Comparison of ENCODE assay signal across 8 cellular contexts in the genomic region with DNA sequence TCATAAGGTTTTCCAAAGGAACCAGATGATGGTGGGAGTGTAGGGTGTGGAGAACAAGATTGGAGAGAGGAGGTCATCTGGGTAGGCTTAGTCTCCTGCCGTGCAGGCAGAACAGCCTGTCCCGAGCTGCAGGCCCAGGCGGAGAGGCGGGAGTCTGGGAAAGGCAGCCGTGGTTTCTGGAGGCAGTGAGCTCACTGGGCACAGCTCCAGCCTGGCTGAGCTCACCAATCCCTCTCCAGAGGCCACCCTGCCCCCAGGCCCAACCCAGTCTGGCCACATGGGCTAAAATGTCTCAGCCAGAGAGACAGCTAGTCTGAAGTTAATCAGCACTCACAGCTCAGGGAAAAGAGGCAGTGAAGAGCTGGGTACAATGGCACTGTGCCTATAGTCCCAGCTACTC. TPM values are rescaled to one million over a fixed set of nuclear protein-coding genes. Genes with fewer than 3 reads are reported as not detected.
DNase-seq lines count a peak whose midpoint lies in the region; ATAC-seq and TF ChIP-seq lines count a peak whose summit lies in the region.

No MANE protein-coding gene starts in this region.

- H3K4me3 ChIP-seq in AG04449 (ENCODE audit: low read depth, low read length): no peak overlapping the region
- no peak overlapping the region for H3K4me3 ChIP-seq in muscle layer of duodenum (ENCODE audit: low read depth in 1 of 2, low read length in 2 of 2)

- H3K9me3 ChIP-seq in muscle layer of duodenum (ENCODE audit: control insufficient read depth in 1 of 2, low read length in 2 of 2): no peaks in the 10 kb centered on the region

- H3K27ac ChIP-seq in muscle layer of duodenum (ENCODE audit: low read length): peak overlapping the region; percentile 85

- CTCF ChIA-PET in AG04449 (lab: Yijun Ruan, JAX): interaction anchor here (1.0 to 4.9 kb wide), 5 partner anchors 9 to 285 kb away, joined by 3 to 27 read pairs (median 4); no protein-coding TSS in a partner anchor

- POLR2A ChIA-PET in AG04449 (lab: Yijun Ruan, JAX): interaction anchor here (1.0 to 1.8 kb wide), 7 partner anchors 9 to 79 kb away, joined by 3 to 16 read pairs (median 4); a partner anchor contains a TSS

- peaks cover 0 to 10% of the 10 kb centered on the region in 2 donors for H3K4me1 ChIP-seq in muscle layer of duodenum (ENCODE audit: control insufficient read depth in 1 of 2, insufficient read depth in 2 of 2, low read length in 2 of 2)

- peak; percentile 95 for ATAC-seq in esophagus mucosa

- no peak for TF ChIP-seq CTCF in AG04449 (IDR thresholded peaks at IDR 0.05; ENCODE audit: insufficient read depth, low read length, missing control alignments)
- no peak for TF ChIP-seq CTCF in GM13976 (IDR thresholded peaks at IDR 0.05; ENCODE audit: borderline replicate concordance, control extremely low read depth, extremely low read depth, insufficient read depth, missing control alignments)

- in situ Hi-C loops in GM13976 (cut with MboI; ENCODE audit: low sequenced_read_pairs, unreplicated experiment): no loop called here

- DNase-seq in AG04449 (ENCODE audit: low read depth, low spot score) (peak; percentile 80), NCI-H446 treated with DMSO at 0.1 percent for 48 hours (lab: John Stamatoyannopoulos, UW) (peak; percentile 94), RPMI8226 (no peak), DMS114 treated with DMSO at 0.1 percent for 48 hours (lab: John Stamatoyannopoulos, UW; ENCODE audit: unreplicated experiment) (no peak), iPS-NIHi7 (ENCODE audit: extremely low spot score) (no peak), GM13976 (ENCODE audit: low spot score) (no peak)

- H3K27me3 ChIP-seq in muscle layer of duodenum (ENCODE audit: low read depth, low read length): no peaks in the 10 kb centered on the region

- peaks cover 35 to 46% of the 10 kb centered on the region in 2 donors for H3K36me3 ChIP-seq in muscle layer of duodenum (ENCODE audit: control insufficient read depth in 1 of 2, insufficient read depth in 2 of 2, low read length in 2 of 2)

RNA-seq across cellular contexts. Expression of a gene that starts 12.3 kb away (rescaled TPM):
- total RNA-seq in esophagus mucosa: 19.0 TPM

RNA-seq across cellular contexts. Expression of a gene that starts 42.2 kb away (rescaled TPM):
- 26.9 TPM for total RNA-seq in esophagus mucosa

Comparison
In these comparisons a context has a peak if more than half of its experiments do, and no peak if none do; other contexts are left out.
1. DNase-seq: peak in AG04449 (single experiment) and NCI-H446 treated with DMSO at 0.1 percent for 48 hours (single experiment); none in RPMI8226 (single experiment), DMS114 treated with DMSO at 0.1 percent for 48 hours (single experiment), iPS-NIHi7 (single experiment) and GM13976 (single experiment).